Comparison of ENCODE assay signal across 8 cellular contexts in genomic region chr5:443239-444151, GRCh38. TPM values are rescaled to one million over a fixed set of nuclear protein-coding genes. Genes with fewer than 3 reads are reported as not detected.
DNase-seq lines count a peak whose midpoint lies in the region; ATAC-seq and TF ChIP-seq lines count a peak whose summit lies in the region.

No MANE protein-coding gene starts in this region.

- DNase-seq in DMS53 treated with DMSO at 0.1 percent for 48 hours (lab: John Stamatoyannopoulos, UW; ENCODE audit: unreplicated experiment) (peak; percentile 83), NAMALWA (ENCODE audit: low spot score) (peak; percentile 68), cardiac muscle cell (ENCODE audit: low read depth in 1 of 2, low spot score in 1 of 2) (peak in 1 of 2 donors; percentile 2), psoas muscle (peak in 1 of 2 donors; percentile 52), pons (ENCODE audit: low spot score) (no peak), inferior parietal cortex (ENCODE audit: extremely low spot score) (no peak)
- DNase-seq in activated effector memory CD4-positive, alpha-beta T cell treated with Interleukin-2 at 50 U/mL for 16 hours = peak; percentile 19

- H3K27ac ChIP-seq in cardiac muscle cell (no peak overlapping the region), psoas muscle (peak overlapping the region; percentile 87)

- 14 to 22% (median 20%) methylated on average over 40 to 62 of the region's 62 CpGs for WGBS in psoas muscle, 3 donors

- H3K36me3 ChIP-seq in cardiac muscle cell = peaks cover 15% of the 10 kb centered on the region
- H3K36me3 ChIP-seq in psoas muscle (ENCODE audit: insufficient read depth in 1 of 2, low read depth in 1 of 2) = peaks cover 4 to 24% of the 10 kb centered on the region in 2 donors

- peak overlapping the region; percentile 93 for H3K4me3 ChIP-seq in cardiac muscle cell
- H3K4me3 ChIP-seq in psoas muscle = peak overlapping the region; percentile 88

- peaks cover 7% of the 10 kb centered on the region for H3K4me1 ChIP-seq in cardiac muscle cell (ENCODE audit: low read depth)
- H3K4me1 ChIP-seq in psoas muscle = peaks cover 17% of the 10 kb centered on the region

- TF ChIP-seq CTCF in cardiac muscle cell (IDR thresholded peaks at IDR 0.05; ENCODE audit: low read depth, low read length) (no peak), psoas muscle (IDR thresholded peaks at IDR 0.05) (no peak)

- intact Hi-C loops in psoas muscle (cut with DNase I) = loop anchor here in 1 of 2 donors (10.0 kb wide), 1 partner anchor 461 kb away; no protein-coding TSS in a partner anchor

- H3K27me3 ChIP-seq in cardiac muscle cell (no peaks in the 10 kb centered on the region), psoas muscle (ENCODE audit: insufficient read depth in 3 of 3, low read length in 2 of 3) (no peaks in the 10 kb centered on the region)

- ATAC-seq in GM21825 (IDR thresholded peaks at IDR 0.05; ENCODE audit: unreplicated experiment) (peak; percentile 7), psoas muscle (peak; percentile 28 to 58 (median 42))

- H3K9me3 ChIP-seq in cardiac muscle cell (ENCODE audit: low read depth) (no peaks in the 10 kb centered on the region), psoas muscle (no peaks in the 10 kb centered on the region)

RNA-seq across cellular contexts. Expression of gene EXOC3, which starts 0.5 kb away (rescaled TPM):
- 30.5 and 56.4 TPM in 2 replicates for total RNA-seq in cardiac muscle cell
- polyA plus RNA-seq in cardiac muscle cell = 34.8 and 36.3 TPM in 2 replicates
- total RNA-seq in psoas muscle = 10 to 100 TPM; 55.8 to 62.7 (median 59.1) TPM
- 10 to 100 TPM; 38.2 to 63.4 (median 49.4) TPM for polyA plus RNA-seq in psoas muscle

Comparison
In these comparisons a context has a peak if more than half of its experiments do, and no peak if none do; other contexts are left out.
1. DNase-seq: peak in DMS53 treated with DMSO at 0.1 percent for 48 hours (single experiment), NAMALWA (single experiment) and activated effector memory CD4-positive, alpha-beta T cell treated with Interleukin-2 at 50 U/mL for 16 hours (single experiment); none in pons (single experiment) and inferior parietal cortex (single experiment).